17 cellular contexts compared by ENCODE assay signal in genomic region chr6:24460966-24461365, GRCh38. TPM values are rescaled to one million over a fixed set of nuclear protein-coding genes. Genes with fewer than 3 reads are reported as not detected.
DNase-seq lines count a peak whose midpoint lies in the region; ATAC-seq and TF ChIP-seq lines count a peak whose summit lies in the region.
"Had no signal": no experiment of that assay in that cellular context is flagged by ENCODE, and none has a peak within 500 bp of the region (broad histone marks: within the 10 kb centered on the region; RNA-seq: fewer than 3 reads in every experiment).

No MANE protein-coding gene starts in this region.

- H3K36me3 Mint-ChIP-seq in MCF 10A (ENCODE audit: insufficient read depth, unreplicated experiment) (no peaks in the 10 kb centered on the region), osteocyte (ENCODE audit: unreplicated experiment) (peaks cover 3% of the 10 kb centered on the region)
- H3K36me3 Mint-ChIP-seq: CD8-positive, alpha-beta T cell had no signal

- H3K9ac ChIP-seq in mammary epithelial cell (ENCODE audit: insufficient read depth, low read length) = no peak overlapping the region
- H3K9ac ChIP-seq: BLaER1 treated with 17β-estradiol and CSF1 and Interleukin-3, amounts not matched to agents 10 nM and 100 nM had no signal

- WGBS in mammary epithelial cell (ENCODE audit: low coverage, missing lambda C conversion rate) = 72% methylated on average over 4 of the region's 4 CpGs

- POLR2A ChIA-PET in MCF 10A (lab: Yijun Ruan, JAX) = interaction anchor here (0.6 to 1.2 kb wide), 2 partner anchors 15 to 789 kb away, joined by 3 read pairs; no protein-coding TSS in a partner anchor

- no peaks in the 10 kb centered on the region for H3K79me2 ChIP-seq in mammary epithelial cell (ENCODE audit: insufficient read depth, low read length)

- no peak overlapping the region for H3K27ac ChIP-seq in mammary epithelial cell (ENCODE audit: insufficient read depth, low read depth, low read length)
- H3K27ac ChIP-seq: BLaER1 treated with 17β-estradiol and CSF1 and Interleukin-3, amounts not matched to agents 10 nM and 100 nM had no signal

- DNase-seq in MCF 10A (ENCODE audit: unreplicated experiment) = peak; percentile 30
- DNase-seq in mammary epithelial cell = no peak
- peak; percentile 2 for DNase-seq in MG63
- DNase-seq in osteocyte (ENCODE audit: extremely low spot score, unreplicated experiment) = peak; percentile 36
- DNase-seq in head of caudate nucleus = no peak
- DNase-seq: Calu3; CD8-positive, alpha-beta T cell; DMS53; DND-41; EL; HCEC 1CT had no signal

- no peak overlapping the region for H3K4me3 Mint-ChIP-seq in MCF 10A (ENCODE audit: unreplicated experiment)
- H3K4me3 Mint-ChIP-seq in osteocyte (ENCODE audit: unreplicated experiment) = no peak overlapping the region
- H3K4me3 Mint-ChIP-seq: B cell; CD8-positive, alpha-beta T cell; GM23338 had no signal

- H3K36me3 ChIP-seq in mammary epithelial cell (ENCODE audit: insufficient read depth, low read length) (no peaks in the 10 kb centered on the region), MG63 (no peaks in the 10 kb centered on the region)
- H3K36me3 ChIP-seq: BLaER1 treated with 17β-estradiol and CSF1 and Interleukin-3, amounts not matched to agents 10 nM and 100 nM had no signal

- dilution Hi-C loops in mammary epithelial cell (cut with HindIII; ENCODE audit: low sequenced_read_pairs) = no loop called here

- intact Hi-C loops in MCF 10A (cut with micrococcal nuclease) (no loop called here), mammary epithelial cell (cut with micrococcal nuclease) (no loop called here), head of caudate nucleus (cut with DNase I) (no loop called here)

- BruUV-seq in MCF 10A (replicated peaks; lab: Mats Ljungman, UMichigan) (no TSS peak), mammary epithelial cell (replicated peaks; lab: Mats Ljungman, UMichigan) (no TSS peak)

- H2AFZ ChIP-seq in mammary epithelial cell (ENCODE audit: low read depth, low read length) = no peak overlapping the region
- H2AFZ ChIP-seq: GM23338 had no signal

- ATAC-seq in esophagus mucosa (peak; percentile 55), GM19395 (IDR thresholded peaks at IDR 0.05; ENCODE audit: unreplicated experiment) (no peak)
- ATAC-seq: CD8-positive, alpha-beta T cell; GM12878; GM23338 had no signal

- H3K27ac Mint-ChIP-seq in MCF 10A (ENCODE audit: low read depth, unreplicated experiment) (no peak overlapping the region), osteocyte (ENCODE audit: unreplicated experiment) (no peak overlapping the region)
- H3K27ac Mint-ChIP-seq: B cell; CD8-positive, alpha-beta T cell; GM23338 had no signal

- CTCF ChIA-PET in MCF 10A (lab: Yijun Ruan, JAX) = interaction anchor here (0.7 to 1.1 kb wide), 3 partner anchors 8 to 14 kb away, joined by 3 read pairs; no protein-coding TSS in a partner anchor
- CTCF ChIA-PET in mammary epithelial cell (lab: Charles Lee; ENCODE audit: low non-redundant PET) = no interaction called here

- H3K27me3 ChIP-seq in mammary epithelial cell (ENCODE audit: insufficient read depth, low read length) (no peaks in the 10 kb centered on the region), MG63 (no peaks in the 10 kb centered on the region)
- H3K27me3 ChIP-seq: BLaER1 treated with 17β-estradiol and CSF1 and Interleukin-3, amounts not matched to agents 10 nM and 100 nM had no signal

- no peaks in the 10 kb centered on the region for H3K9me3 Mint-ChIP-seq in MCF 10A (ENCODE audit: unreplicated experiment)
- H3K9me3 Mint-ChIP-seq in osteocyte (ENCODE audit: unreplicated experiment) = no peaks in the 10 kb centered on the region
- H3K9me3 Mint-ChIP-seq: CD8-positive, alpha-beta T cell; GM23338 had no signal

- H3K4me1 Mint-ChIP-seq in MCF 10A (ENCODE audit: insufficient read depth, unreplicated experiment) (peaks cover 9% of the 10 kb centered on the region), osteocyte (ENCODE audit: unreplicated experiment) (no peaks in the 10 kb centered on the region)
- H3K4me1 Mint-ChIP-seq: B cell, GM23338 had no signal

- TF ChIP-seq CTCF in MCF 10A (IDR thresholded peaks at IDR 0.05; ENCODE audit: unreplicated experiment) (no peak), mammary epithelial cell (conservative IDR thresholded peaks at IDR 0.05 in 1 of 2, IDR thresholded peaks at IDR 0.05 in 1 of 2; ENCODE audit: extremely low read depth in 1 of 2, insufficient read depth in 1 of 2, low read depth in 1 of 2, low read length in 2 of 2) (no peak), osteocyte (IDR thresholded peaks at IDR 0.05) (no peak)

- no peaks in the 10 kb centered on the region for H4K20me1 ChIP-seq in mammary epithelial cell (ENCODE audit: insufficient read depth, low read length)
- H4K20me1 ChIP-seq: BLaER1 treated with 17β-estradiol and CSF1 and Interleukin-3, amounts not matched to agents 10 nM and 100 nM had no signal

- H3K27me3 Mint-ChIP-seq in MCF 10A (ENCODE audit: insufficient read depth, unreplicated experiment) = no peaks in the 10 kb centered on the region
- H3K27me3 Mint-ChIP-seq in osteocyte (ENCODE audit: unreplicated experiment) = no peaks in the 10 kb centered on the region
- H3K27me3 Mint-ChIP-seq: B cell had no signal

- H3K9me3 ChIP-seq in mammary epithelial cell (replicated peaks; ENCODE audit: insufficient read depth, low read length) = no peaks in the 10 kb centered on the region
- H3K9me3 ChIP-seq in MG63 = no peaks in the 10 kb centered on the region
- H3K9me3 ChIP-seq: BLaER1 treated with 17β-estradiol and CSF1 and Interleukin-3, amounts not matched to agents 10 nM and 100 nM had no signal

- H3K4me1 ChIP-seq in mammary epithelial cell (ENCODE audit: insufficient read depth, low read length) = no peaks in the 10 kb centered on the region
- H3K4me1 ChIP-seq: BLaER1 treated with 17β-estradiol and CSF1 and Interleukin-3, amounts not matched to agents 10 nM and 100 nM had no signal

- in situ Hi-C loops in mammary epithelial cell (cut with MboI; ENCODE audit: low sequenced_read_pairs in 2 of 2) = no loop called here

- no peak overlapping the region for H3K4me2 ChIP-seq in mammary epithelial cell (ENCODE audit: insufficient read depth, low read depth, low read length)
- H3K4me2 ChIP-seq: BLaER1 treated with 17β-estradiol and CSF1 and Interleukin-3, amounts not matched to agents 10 nM and 100 nM; GM23338 had no signal

- H3K4me3 ChIP-seq in mammary epithelial cell (replicated peaks in 1 of 3; ENCODE audit: insufficient read depth in 1 of 3, low read depth in 2 of 3, low read length in 3 of 3) (no peak overlapping the region), MG63 (no peak overlapping the region)
- H3K4me3 ChIP-seq: BLaER1 treated with 17β-estradiol and CSF1 and Interleukin-3, amounts not matched to agents 10 nM and 100 nM; GM12878; GM23338 had no signal

RNA-seq across cellular contexts. Expression of gene GPLD1, which starts 28.4 kb away (rescaled TPM):
- total RNA-seq in MCF 10A (2022) = 0.16 and 0.20 TPM in 2 replicates
- under 1 TPM in 1 of 2 donors, not detected in 1; 0.33 TPM for total RNA-seq in mammary epithelial cell
- 0.03 TPM for polyA plus RNA-seq in mammary epithelial cell
- not detected for polyA minus RNA-seq in mammary epithelial cell
- total RNA-seq in MG63 (2014; rRNA removed; shearing (Covaris generic); ENCODE audit: low replicate concordance) = not detected in 2 replicates
- total RNA-seq in esophagus mucosa = 1.4 TPM
- total RNA-seq in osteocyte = 1.9 and 2.4 TPM in 2 replicates

RNA-seq across cellular contexts. Expression of gene ALDH5A1, which starts 33.8 kb away (rescaled TPM):
- 1.7 and 2.0 TPM in 2 replicates for total RNA-seq in MCF 10A (2022)
- 1 to 10 TPM; 1.8 to 3.0 TPM for total RNA-seq in mammary epithelial cell
- 0.39 TPM for polyA plus RNA-seq in mammary epithelial cell
- polyA minus RNA-seq in mammary epithelial cell = not detected
- total RNA-seq in MG63 (2014; rRNA removed; shearing (Covaris generic); ENCODE audit: low replicate concordance) = 1.1 and 1.5 TPM in 2 replicates
- total RNA-seq in esophagus mucosa = 13.4 TPM
- 6.6 and 7.8 TPM in 2 replicates for total RNA-seq in osteocyte

RNA-seq across cellular contexts. Expression of gene MRS2, which starts 58.2 kb away (rescaled TPM):
- 21.2 and 23.0 TPM in 2 replicates for total RNA-seq in MCF 10A (2022)
- 10 to 100 TPM; 23.0 to 26.8 TPM for total RNA-seq in mammary epithelial cell
- 18.2 TPM for polyA plus RNA-seq in mammary epithelial cell
- 98.2 TPM for polyA minus RNA-seq in mammary epithelial cell
- total RNA-seq in MG63 (2014; rRNA removed; shearing (Covaris generic); ENCODE audit: low replicate concordance) = 9.6 and 13.3 TPM in 2 replicates
- total RNA-seq in esophagus mucosa = 15.2 TPM
- total RNA-seq in osteocyte = 17.5 and 18.5 TPM in 2 replicates

Comparison
In these comparisons a context has a peak if more than half of its experiments do, and no peak if none do; other contexts are left out.
1. DNase-seq: peak in MCF 10A (single experiment), MG63 (single experiment) and osteocyte (single experiment); none in mammary epithelial cell (single experiment) and head of caudate nucleus (0 of 42).